In genomic region chr7:139774376-139774775, GRCh38 we compare ENCODE assay signal across 1 cellular context.
TF ChIP-seq lines count a peak whose summit lies in the region.

No MANE protein-coding gene starts in this region.

TF ChIP-seq in neural cell, 6 proteins besides CTCF, POLR2A, EP300 and RAD21:
- TF ChIP-seq REST (IDR thresholded peaks at IDR 0.05; ENCODE audit: borderline replicate concordance) (no peak), POLR2AphosphoS5 (IDR thresholded peaks at IDR 0.05) (no peak), MXI1 (conservative IDR thresholded peaks at IDR 0.05; ENCODE audit: poor library complexity, severe bottlenecking) (no peak), SMC3 (conservative IDR thresholded peaks at IDR 0.05; ENCODE audit: poor library complexity) (no peak), EZH2 (IDR thresholded peaks at IDR 0.05; ENCODE audit: borderline replicate concordance, insufficient read depth, low read length, poor library complexity, severe bottlenecking) (no peak), TAF1 (IDR thresholded peaks at IDR 0.05; ENCODE audit: low read depth) (no peak)
